8 cellular contexts compared by ENCODE assay signal in the genomic region with DNA sequence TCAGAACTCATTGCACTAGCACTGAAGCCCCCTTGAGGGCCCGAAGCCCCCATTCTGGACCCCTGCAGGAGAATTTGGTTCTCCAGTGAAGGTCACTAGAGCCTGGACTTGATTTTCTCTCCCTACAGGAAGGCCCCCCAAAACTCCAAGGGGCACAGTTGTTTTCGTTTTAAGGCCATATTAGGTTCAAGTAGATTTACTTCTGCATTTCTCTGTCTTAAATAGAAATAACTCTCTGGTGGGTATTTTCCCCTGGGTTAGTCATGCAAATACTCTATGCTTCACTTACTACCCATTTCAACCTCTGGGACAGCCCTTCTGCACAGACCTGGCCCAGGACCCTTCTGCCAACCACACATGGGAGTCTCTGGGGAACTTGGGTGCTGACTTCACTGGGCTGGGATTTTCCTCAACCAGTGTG. TPM values are rescaled to one million over a fixed set of nuclear protein-coding genes. Genes with fewer than 3 reads are reported as not detected.
A peak's percentile ranks its signal among the peaks of the same experiment; 100 is the strongest.
DNase-seq lines count a peak whose midpoint lies in the region; ATAC-seq, FAIRE-seq and TF ChIP-seq lines count a peak whose summit lies in the region.

No MANE protein-coding gene starts in this region.

- no peak; the same call in 1 of the 2 replicates for TF ChIP-seq POLR2A in GM12892 (IDR thresholded peaks at IDR 0.05; ENCODE audit: low read depth, low read length)

- no peaks in the 10 kb centered on the region for H3K36me3 Mint-ChIP-seq in chondrocyte (ENCODE audit: low read depth)

- H3K9me3 ChIP-seq in psoas muscle, result no peaks in the 10 kb centered on the region

- DNase-seq in GM12892 (ENCODE audit: insufficient read length) (no peak), chondrocyte (ENCODE audit: low spot score) (no peak), psoas muscle (no peak), DMS153 (lab: John Stamatoyannopoulos, UW) (no peak), HT-29 (ENCODE audit: low spot score) (no peak)
- DNase-seq in stimulated activated CD4-positive, alpha-beta T cell treated with anti-CD3 and anti-CD28 coated beads, Interleukin-4, amount 100 ng/mL, for 4 hours, result no peak

- H3K27me3 ChIP-seq in psoas muscle (ENCODE audit: insufficient read depth in 3 of 3, low read length in 2 of 3), result no peaks in the 10 kb centered on the region

- TF ChIP-seq CTCF in chondrocyte (IDR thresholded peaks at IDR 0.05), result no peak
- no peak for TF ChIP-seq CTCF in psoas muscle (IDR thresholded peaks at IDR 0.05)

- intact Hi-C loops in psoas muscle (cut with DNase I), result loop anchor here in 1 of 2 donors (10.0 kb wide), 1 partner anchor 80 kb away; no protein-coding TSS in a partner anchor

- no peaks in the 10 kb centered on the region for H3K9me3 Mint-ChIP-seq in chondrocyte (ENCODE audit: low read depth)

- peak; percentile 57 for ATAC-seq in GM21447 (IDR thresholded peaks at IDR 0.05; ENCODE audit: unreplicated experiment)
- ATAC-seq in HG03575 (IDR thresholded peaks at IDR 0.05; ENCODE audit: extremely low read depth, insufficient number of reproducible peaks, low FRiP score, unreplicated experiment), result peak; percentile 42
- ATAC-seq in psoas muscle, result no peak

- no peaks in the 10 kb centered on the region for H3K27me3 Mint-ChIP-seq in chondrocyte (ENCODE audit: low read depth)

- H3K27ac ChIP-seq in psoas muscle, result peak overlapping the region; percentile 94

- peaks cover 41% of the 10 kb centered on the region for H3K4me1 Mint-ChIP-seq in chondrocyte (ENCODE audit: low read depth)

- H3K27ac Mint-ChIP-seq in chondrocyte (ENCODE audit: unreplicated experiment), result peak overlapping the region; percentile 100

- H3K4me1 ChIP-seq in psoas muscle, result peaks cover 6% of the 10 kb centered on the region

- H3K36me3 ChIP-seq in psoas muscle (ENCODE audit: insufficient read depth in 1 of 2, low read depth in 1 of 2), result no peaks in the 10 kb centered on the region

- peak overlapping the region; percentile 75 for H3K4me3 Mint-ChIP-seq in chondrocyte (ENCODE audit: unreplicated experiment)

- peak overlapping the region; percentile 62 for H3K4me3 ChIP-seq in psoas muscle

- FAIRE-seq in GM12892 (lab: Jason Lieb, UNC), result peak; percentile 91

- 77 to 90% (median 83%) methylated on average over 2 of the region's 2 CpGs for WGBS in psoas muscle, 3 donors

RNA-seq across cellular contexts. Expression of a gene that starts 41.6 kb away (rescaled TPM):
- polyA plus RNA-seq in GM12892 (2012; ENCODE audit: missing spikeins), result 38.4 TPM
- 17.8 to 31.2 TPM (median 17.8 TPM) in 3 replicates for total RNA-seq in chondrocyte
- 10 to 100 TPM in 3 of 4 donors, 1 to 10 TPM in 1; 4.8 to 58.6 (median 20.4) TPM for total RNA-seq in psoas muscle
- polyA plus RNA-seq in psoas muscle, result 1 to 10 TPM; 4.2 to 8.2 (median 5.3) TPM
- 152 and 157 TPM in 2 replicates for total RNA-seq in HT-29 (2014; rRNA removed; shearing (Covaris generic))

RNA-seq across cellular contexts. Expression of a gene that starts 48.8 kb away (rescaled TPM):
- 82.1 TPM for polyA plus RNA-seq in GM12892 (2012; ENCODE audit: missing spikeins)
- total RNA-seq in chondrocyte, result 20.1 to 25.7 TPM (median 20.4 TPM) in 3 replicates
- 10 to 100 TPM in 2 of 4 donors, 1 to 10 TPM in 2; 8.2 to 13.3 (median 11.0) TPM for total RNA-seq in psoas muscle
- 1 to 10 TPM; 4.3 to 5.2 (median 4.5) TPM for polyA plus RNA-seq in psoas muscle
- 4.4 and 5.1 TPM in 2 replicates for total RNA-seq in HT-29 (2014; rRNA removed; shearing (Covaris generic))

Comparison
In these comparisons a context has a peak if more than half of its experiments do, and no peak if none do; other contexts are left out.
1. ATAC-seq: peak in GM21447 (single experiment) and HG03575 (single experiment); none in psoas muscle (0 of 4).